ENCODE assay signal across 17 cellular contexts in the genomic region with DNA sequence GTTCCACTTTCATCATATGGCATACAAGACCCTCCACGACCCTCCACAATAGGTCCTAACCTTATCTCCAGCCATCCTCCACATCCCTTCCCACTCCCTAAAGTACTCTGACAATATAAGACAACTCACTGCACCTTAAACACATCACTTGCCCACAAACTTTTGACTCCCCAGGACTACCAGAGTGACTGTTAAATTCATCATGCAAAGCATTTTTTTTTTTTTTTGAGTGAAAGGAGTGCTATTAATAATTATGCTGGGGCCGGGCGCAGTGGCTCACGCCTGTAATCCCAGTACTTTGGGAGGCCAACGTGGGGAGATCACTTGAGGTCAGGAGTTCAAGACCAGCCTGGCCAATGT. TPM values are rescaled to one million over a fixed set of nuclear protein-coding genes. Genes with fewer than 3 reads are reported as not detected.
DNase-seq lines count a peak whose midpoint lies in the region; ATAC-seq, FAIRE-seq and TF ChIP-seq lines count a peak whose summit lies in the region.
"Had no signal": no experiment of that assay in that cellular context is flagged by ENCODE, and none has a peak within 500 bp of the region (broad histone marks: within the 10 kb centered on the region; RNA-seq: fewer than 3 reads in every experiment).

No MANE protein-coding gene starts in this region.

- no peak overlapping the region for H3K4me3 ChIP-seq in HepG2 (replicated peaks in 1 of 3; ENCODE audit: insufficient read depth in 1 of 3, low read depth in 2 of 3, low read length in 3 of 3)
- H3K4me3 ChIP-seq in right lobe of liver, result no peak overlapping the region
- H3K4me3 ChIP-seq in OCI-LY3 (ENCODE audit: low read length), result no peak overlapping the region
- H3K4me3 ChIP-seq in HAP-1, result no peak overlapping the region
- no peak overlapping the region for H3K4me3 ChIP-seq in lower leg skin (ENCODE audit: low read depth, poor library complexity, severe bottlenecking)
- H3K4me3 ChIP-seq: esophagus muscularis mucosa had no signal

- intact Hi-C loops in HepG2 (cut with micrococcal nuclease; ENCODE audit: unreplicated experiment) (no loop called here), right lobe of liver (cut with DNase I) (no loop called here), lower leg skin (cut with DNase I; ENCODE audit: low total_unique reads) (no loop called here)

- H3K36me3 ChIP-seq in HepG2 (replicated peaks in 1 of 2; ENCODE audit: control insufficient read depth in 1 of 2, insufficient read depth in 2 of 2, low read length in 2 of 2) (no peaks in the 10 kb centered on the region), right lobe of liver (no peaks in the 10 kb centered on the region), OCI-LY3 (replicated peaks; ENCODE audit: low read depth, low read length) (peaks cover 8% of the 10 kb centered on the region), HAP-1 (replicated peaks) (no peaks in the 10 kb centered on the region)
- H3K36me3 ChIP-seq: esophagus muscularis mucosa had no signal

- peaks cover 10 to 31% of the 10 kb centered on the region in 2 donors for H3K36me3 Mint-ChIP-seq in stimulated activated naive B cell treated with anti-CD40 and anti-IgM and Interleukin-4, amounts not matched to agents 10 μg/mL and 1 μg/mL and 100 μg/mL, for 72 hours
- no peaks in the 10 kb centered on the region for H3K36me3 Mint-ChIP-seq in T-helper 17 cell (ENCODE audit: low read depth)

- peak overlapping the region; percentile 70 for H3K27ac Mint-ChIP-seq in stimulated activated naive B cell treated with anti-CD40 and anti-IgM and Interleukin-4, amounts not matched to agents 10 μg/mL and 1 μg/mL and 100 μg/mL, for 72 hours
- H3K27ac Mint-ChIP-seq in T-helper 17 cell, result no peak overlapping the region
- H3K27ac Mint-ChIP-seq: HFFc6, nephron had no signal

- H3K27me3 ChIP-seq in HepG2 (ENCODE audit: control insufficient read depth in 1 of 2, insufficient read depth in 2 of 2, low read length in 2 of 2), result no peaks in the 10 kb centered on the region
- H3K27me3 ChIP-seq in right lobe of liver, result no peaks in the 10 kb centered on the region
- H3K27me3 ChIP-seq in OCI-LY3 (ENCODE audit: low read depth, low read length), result no peaks in the 10 kb centered on the region
- no peaks in the 10 kb centered on the region for H3K27me3 ChIP-seq in HAP-1 (ENCODE audit: low read depth)
- H3K27me3 ChIP-seq: esophagus muscularis mucosa had no signal

- POLR2A ChIA-PET in HepG2 (lab: Yijun Ruan, JAX), result no interaction called here

- 84% methylated on average over 5 of the region's 5 CpGs for WGBS in HepG2 (ENCODE audit: low lambda C conversion rate)
- 47% methylated on average over 5 of the region's 5 CpGs for whole genome bisulfite sequencing in right lobe of liver (ENCODE audit: insufficient coverage, low coverage, low lambda C conversion rate, missing lambda C conversion rate)
- WGBS in lower leg skin, 2 donors, result 81 to 86% methylated on average over 5 of the region's 5 CpGs

- no peak for TF ChIP-seq EP300 in HepG2 (IDR thresholded peaks at IDR 0.05; ENCODE audit: low read depth in 2 of 2, low read length in 2 of 2)
- TF ChIP-seq EP300 in HepG2 (CRISPR knock-in tag; IDR thresholded peaks at IDR 0.05; ENCODE audit: borderline replicate concordance), result no peak

- peaks cover 51% of the 10 kb centered on the region for H3K79me2 ChIP-seq in HepG2 (ENCODE audit: insufficient read depth, low read length)
- H3K79me2 ChIP-seq in OCI-LY3 (ENCODE audit: low read length), result peaks cover 43% of the 10 kb centered on the region

- BruUV-seq in HepG2 (replicated peaks; lab: Mats Ljungman, UMichigan), result no TSS peak

- H3K4me1 Mint-ChIP-seq in stimulated activated naive B cell treated with anti-CD40 and anti-IgM and Interleukin-4, amounts not matched to agents 10 μg/mL and 1 μg/mL and 100 μg/mL, for 72 hours, result peaks cover 33 to 76% of the 10 kb centered on the region in 2 donors
- H3K4me1 Mint-ChIP-seq in T-helper 17 cell, result no peaks in the 10 kb centered on the region
- H3K4me1 Mint-ChIP-seq: immature natural killer cell had no signal

- H3K27me3 Mint-ChIP-seq in stimulated activated naive B cell treated with anti-CD40 and anti-IgM and Interleukin-4, amounts not matched to agents 10 μg/mL and 1 μg/mL and 100 μg/mL, for 72 hours, result no peaks in the 10 kb centered on the region
- peaks cover 7% of the 10 kb centered on the region for H3K27me3 Mint-ChIP-seq in T-helper 17 cell

- in situ Hi-C loops in HepG2 (cut with HindIII; ENCODE audit: extremely low pct_ligation_motif_present, low pct_unique_long_range_greater_than_20kb), result no loop called here
- in situ Hi-C loops in HAP-1 (cut with MboI; ENCODE audit: low sequenced_read_pairs), result no loop called here

- TF ChIP-seq POLR2A in HepG2 (IDR thresholded peaks at IDR 0.05; ENCODE audit: insufficient read depth in 1 of 2, low read depth in 2 of 2, low read length in 2 of 2) (no peak), right lobe of liver (IDR thresholded peaks at IDR 0.05) (no peak), lower leg skin (IDR thresholded peaks at IDR 0.05) (no peak)

- H3K9me3 ChIP-seq in HepG2 (ENCODE audit: low read length) (peaks cover 5% of the 10 kb centered on the region; the same call in 1 of the 2 replicates), right lobe of liver (no peaks in the 10 kb centered on the region), OCI-LY3 (ENCODE audit: insufficient read depth, low read length) (peaks cover 7% of the 10 kb centered on the region; the same call in 1 of the 2 replicates), T-helper 17 cell (ENCODE audit: control insufficient read depth, low read length, poor library complexity, severe bottlenecking) (no peaks in the 10 kb centered on the region), HAP-1 (no peaks in the 10 kb centered on the region)

- no peak overlapping the region for H3K4me2 ChIP-seq in HepG2 (ENCODE audit: low read depth, low read length)
- H3K4me2 ChIP-seq in OCI-LY3 (ENCODE audit: low read length), result peak overlapping the region; percentile 40

- CTCF ChIA-PET in HepG2 (lab: Yijun Ruan, JAX; ENCODE audit: low intra/inter-chr PET ratio, low total read pairs), result no interaction called here

- H4K20me1 ChIP-seq in HepG2 (ENCODE audit: insufficient read depth, low read length) (no peaks in the 10 kb centered on the region), OCI-LY3 (ENCODE audit: insufficient read depth, low read length) (no peaks in the 10 kb centered on the region)

- no peak for ATAC-seq in HepG2
- ATAC-seq in right lobe of liver, result no peak
- peak; percentile 68 for ATAC-seq in HG02642 (IDR thresholded peaks at IDR 0.05; ENCODE audit: poor library complexity, unreplicated experiment)
- ATAC-seq in stimulated activated naive B cell treated with anti-CD40 and anti-IgM and Interleukin-4, amounts not matched to agents 10 μg/mL and 1 μg/mL and 100 μg/mL, for 72 hours (replicated peaks), result peak; percentile 30 to 49
- no peak for ATAC-seq in T-helper 17 cell

- TF ChIP-seq CTCF in HepG2 (CRISPR knock-in tag; IDR thresholded peaks at IDR 0.05), result no peak
- no peak for TF ChIP-seq CTCF in right lobe of liver (IDR thresholded peaks at IDR 0.05)
- TF ChIP-seq CTCF in OCI-LY3 (IDR thresholded peaks at IDR 0.05; ENCODE audit: low read depth, low read length), result no peak
- TF ChIP-seq CTCF in lower leg skin (IDR thresholded peaks at IDR 0.05), result no peak

- DNase-seq in HepG2 (ENCODE audit: low spot score), result no peak
- DNase-seq in right lobe of liver, result no peak
- DNase-seq in stimulated activated naive B cell treated with anti-CD40 and anti-IgM and Interleukin-4, amounts not matched to agents 10 μg/mL and 1 μg/mL and 100 μg/mL, for 72 hours, result no peak
- no peak for DNase-seq in T-helper 17 cell
- no peak for DNase-seq in HAP-1 (ENCODE audit: low spot score in 2 of 2)
- DNase-seq in lower leg skin (ENCODE audit: low spot score in 2 of 2), result no peak
- DNase-seq: HFFc6; immature natural killer cell; Kasumi-1; mesenchymal stem cell; NCI-H1436 treated with DMSO at 0.1 percent for 48 hours; SHP77 treated with DMSO at 0.1 percent for 48 hours; stimulated activated CD4-positive, alpha-beta T cell treated with anti-CD3 and anti-CD28 coated beads, Interleukin-12 subunit alpha, Interleukin-12 subunit beta, amount 100 ng/mL, for 4 hours had no signal

- peak overlapping the region; percentile 16 to 60 for H3K4me3 Mint-ChIP-seq in stimulated activated naive B cell treated with anti-CD40 and anti-IgM and Interleukin-4, amounts not matched to agents 10 μg/mL and 1 μg/mL and 100 μg/mL, for 72 hours
- no peak overlapping the region for H3K4me3 Mint-ChIP-seq in T-helper 17 cell
- H3K4me3 Mint-ChIP-seq: HFFc6, immature natural killer cell, nephron had no signal

- H3K9ac ChIP-seq in HepG2 (ENCODE audit: insufficient read depth, low read depth, low read length) (no peak overlapping the region), OCI-LY3 (ENCODE audit: low read length) (no peak overlapping the region)

- H2AFZ ChIP-seq in HepG2 (ENCODE audit: low read length) (no peak overlapping the region), OCI-LY3 (ENCODE audit: low read depth, low read length) (no peak overlapping the region)

- no peak for FAIRE-seq in HepG2 (lab: Jason Lieb, UNC)

- H3K27ac ChIP-seq in HepG2 (ENCODE audit: extremely low read length, insufficient read depth, low read length) (peak overlapping the region; percentile 24), right lobe of liver (no peak overlapping the region), OCI-LY3 (ENCODE audit: low read length) (peak overlapping the region; percentile 24)
- H3K27ac ChIP-seq: esophagus muscularis mucosa had no signal

- H3K4me1 ChIP-seq in HepG2 (ENCODE audit: insufficient read depth, low read length), result peaks cover 56% of the 10 kb centered on the region
- no peaks in the 10 kb centered on the region for H3K4me1 ChIP-seq in right lobe of liver
- H3K4me1 ChIP-seq in OCI-LY3 (ENCODE audit: low read length), result peaks cover 50% of the 10 kb centered on the region
- H3K4me1 ChIP-seq in HAP-1, result peaks cover 10% of the 10 kb centered on the region
- H3K4me1 ChIP-seq: esophagus muscularis mucosa had no signal

- no peak for TF ChIP-seq RAD21 in HepG2 (CRISPR knock-in tag; IDR thresholded peaks at IDR 0.05)

- peaks cover 4 to 5% of the 10 kb centered on the region in 2 donors for H3K9me3 Mint-ChIP-seq in stimulated activated naive B cell treated with anti-CD40 and anti-IgM and Interleukin-4, amounts not matched to agents 10 μg/mL and 1 μg/mL and 100 μg/mL, for 72 hours

RNA-seq across cellular contexts. Expression of a gene that starts 55.8 kb away (rescaled TPM):
- total RNA-seq in HepG2 (2016; rRNA removed; fragmentation: Illumina TruSeq; extraction: Trizol), result 10.3 and 10.4 TPM in 2 replicates
- total RNA-seq in HepG2 (2016; cell fraction: cytosol; rRNA removed; fragmentation: Illumina TruSeq; extraction: Trizol; ENCODE audit: low read depth), result 15.7 and 16.3 TPM in 2 replicates
- total RNA-seq in HepG2 (2016; cell fraction: insoluble cytoplasmic fraction; rRNA removed; fragmentation: Illumina TruSeq; extraction: Trizol), result 9.3 and 10.1 TPM in 2 replicates
- 10.0 and 10.5 TPM in 2 replicates for total RNA-seq in HepG2 (2016; cell fraction: membrane; rRNA removed; fragmentation: Illumina TruSeq; extraction: Trizol)
- 13.6 and 13.9 TPM in 2 replicates for total RNA-seq in HepG2 (2016; cell fraction: nucleus; rRNA removed; fragmentation: Illumina TruSeq; extraction: Trizol)
- polyA plus RNA-seq in HepG2 (2011; rRNA removed), result 19.5 and 28.6 TPM in 2 replicates
- 15.3 and 24.4 TPM in 2 replicates for polyA plus RNA-seq in HepG2 (2011; cell fraction: cytosol; rRNA removed)
- 25.7 and 37.4 TPM in 2 replicates for polyA plus RNA-seq in HepG2 (2011; cell fraction: nucleus; rRNA removed)
- 15.1 and 15.2 TPM in 2 replicates for polyA plus RNA-seq in HepG2 (2012)
- polyA plus RNA-seq in HepG2 (2016; cell fraction: cytosol; fragmentation: Illumina TruSeq; extraction: Trizol; ENCODE audit: low read depth), result 3.0 and 3.8 TPM in 2 replicates
- 9.7 and 12.3 TPM in 2 replicates for polyA plus RNA-seq in HepG2 (2016; cell fraction: insoluble cytoplasmic fraction; fragmentation: Illumina TruSeq; extraction: Trizol; ENCODE audit: low read depth)
- polyA plus RNA-seq in HepG2 (2016; cell fraction: membrane; fragmentation: Illumina TruSeq; extraction: Trizol; ENCODE audit: low read depth), result 5.5 and 5.6 TPM in 2 replicates
- polyA plus RNA-seq in HepG2 (2016; cell fraction: nucleus; fragmentation: Illumina TruSeq; extraction: Trizol; ENCODE audit: insufficient read depth, low read depth), result 8.8 and 10.8 TPM in 2 replicates
- 52.4 and 58.7 TPM in 2 replicates for polyA minus RNA-seq in HepG2 (2011; rRNA and poly(A)+ RNA removed; ENCODE audit: low replicate concordance)
- 23.8 and 35.0 TPM in 2 replicates for polyA minus RNA-seq in HepG2 (2011; cell fraction: cytosol; rRNA and poly(A)+ RNA removed)
- polyA minus RNA-seq in HepG2 (2011; cell fraction: nucleus; rRNA and poly(A)+ RNA removed), result 44.6 and 59.5 TPM in 2 replicates
- 10 to 100 TPM in 1 of 6 experiments, 1 to 10 TPM in 5; 2.2 to 13.0 (median 3.7) TPM for total RNA-seq in right lobe of liver
- total RNA-seq in T-helper 17 cell, result 1 to 10 TPM in 1 of 2 donors, not detected in 1; 8.5 TPM
- total RNA-seq in lower leg skin, result 10 to 100 TPM; 20.4 to 44.4 (median 30.2) TPM

RNA-seq across cellular contexts. Expression of a gene that starts 56.3 kb away (rescaled TPM):
- 0.55 and 0.66 TPM in 2 replicates for total RNA-seq in HepG2 (2016; rRNA removed; fragmentation: Illumina TruSeq; extraction: Trizol)
- total RNA-seq in HepG2 (2016; cell fraction: cytosol; rRNA removed; fragmentation: Illumina TruSeq; extraction: Trizol; ENCODE audit: low read depth), result not detected in 2 replicates
- 0.54 TPM in 2 replicates for total RNA-seq in HepG2 (2016; cell fraction: insoluble cytoplasmic fraction; rRNA removed; fragmentation: Illumina TruSeq; extraction: Trizol)
- total RNA-seq in HepG2 (2016; cell fraction: membrane; rRNA removed; fragmentation: Illumina TruSeq; extraction: Trizol), result 0.28 and 0.53 TPM in 2 replicates
- 0.63 and 1.2 TPM in 2 replicates for total RNA-seq in HepG2 (2016; cell fraction: nucleus; rRNA removed; fragmentation: Illumina TruSeq; extraction: Trizol)
- polyA plus RNA-seq in HepG2 (2011; rRNA removed), result 0.51 and 0.73 TPM in 2 replicates
- polyA plus RNA-seq in HepG2 (2011; cell fraction: cytosol; rRNA removed), result 0.31 and 0.36 TPM in 2 replicates
- 0.37 and 0.59 TPM in 2 replicates for polyA plus RNA-seq in HepG2 (2011; cell fraction: nucleus; rRNA removed)
- 0.23 and 0.52 TPM in 2 replicates for polyA plus RNA-seq in HepG2 (2012)
- polyA plus RNA-seq in HepG2 (2016; cell fraction: cytosol; fragmentation: Illumina TruSeq; extraction: Trizol; ENCODE audit: low read depth), result not detected in 2 replicates
- 0.76 and 0.84 TPM in 2 replicates for polyA plus RNA-seq in HepG2 (2016; cell fraction: insoluble cytoplasmic fraction; fragmentation: Illumina TruSeq; extraction: Trizol; ENCODE audit: low read depth)
- 0.13 and 0.15 TPM in 2 replicates for polyA plus RNA-seq in HepG2 (2016; cell fraction: membrane; fragmentation: Illumina TruSeq; extraction: Trizol; ENCODE audit: low read depth)
- polyA plus RNA-seq in HepG2 (2016; cell fraction: nucleus; fragmentation: Illumina TruSeq; extraction: Trizol; ENCODE audit: insufficient read depth, low read depth), result 0.71 and 1.2 TPM in 2 replicates
- polyA minus RNA-seq in HepG2 (2011; rRNA and poly(A)+ RNA removed; ENCODE audit: low replicate concordance), result 2.4 and 7.7 TPM in 2 replicates
- 0.53 TPM in 1 of 2 replicates, not detected in the other for polyA minus RNA-seq in HepG2 (2011; cell fraction: cytosol; rRNA and poly(A)+ RNA removed)
- 2.4 and 3.1 TPM in 2 replicates for polyA minus RNA-seq in HepG2 (2011; cell fraction: nucleus; rRNA and poly(A)+ RNA removed)
- total RNA-seq in right lobe of liver, result under 1 TPM in 5 of 6 experiments, not detected in 1; 0.06 to 0.39 (median 0.13) TPM
- total RNA-seq in T-helper 17 cell, result under 1 TPM in 1 of 2 donors, not detected in 1; 0.25 TPM
- 1 to 10 TPM; 1.0 to 2.8 (median 2.0) TPM for total RNA-seq in lower leg skin
- polyA plus RNA-seq: immature natural killer cell had no signal

Comparison
In these comparisons a context has a peak if more than half of its experiments do, and no peak if none do; other contexts are left out.
1. H3K27ac ChIP-seq: peak in HepG2 (single experiment) and OCI-LY3 (single experiment); none in right lobe of liver (0 of 3).
2. ATAC-seq: peak in HG02642 (single experiment) and stimulated activated naive B cell treated with anti-CD40 and anti-IgM and Interleukin-4, amounts not matched to agents 10 μg/mL and 1 μg/mL and 100 μg/mL, for 72 hours (2 of 2); none in HepG2 (single experiment), right lobe of liver (0 of 4) and T-helper 17 cell (single experiment).